ENCODE assay signal across 1 cellular context in the genomic region with DNA sequence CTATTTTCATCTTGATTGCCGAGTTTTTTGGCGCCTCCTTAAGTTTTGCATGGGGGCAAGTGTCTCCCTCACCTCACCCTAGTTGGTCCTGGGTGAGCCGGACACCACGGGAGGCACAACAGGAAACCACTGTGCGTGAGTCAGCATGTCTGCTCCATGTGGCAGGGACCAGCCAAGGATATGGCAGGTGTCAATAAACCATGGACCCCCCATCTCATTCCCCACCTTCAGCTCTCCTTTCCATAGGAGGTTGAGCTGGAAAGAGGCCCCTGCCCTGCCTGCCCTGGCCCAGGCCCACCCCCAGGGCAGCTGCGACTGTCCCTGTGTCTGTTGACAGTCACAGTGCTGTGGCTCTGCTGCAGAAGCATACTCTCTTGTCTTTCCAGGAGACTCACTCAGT.
TF ChIP-seq lines count a peak whose summit lies in the region.

No MANE protein-coding gene starts in this region.

TF ChIP-seq in K562, 482 proteins besides CTCF, POLR2A, EP300 and RAD21:
- TF ChIP-seq NFE2 (IDR thresholded peaks at IDR 0.05; ENCODE audit: low read depth) = peak; percentile 43; the same call in 1 of the 2 replicates
- TF ChIP-seq, protein P1, sequence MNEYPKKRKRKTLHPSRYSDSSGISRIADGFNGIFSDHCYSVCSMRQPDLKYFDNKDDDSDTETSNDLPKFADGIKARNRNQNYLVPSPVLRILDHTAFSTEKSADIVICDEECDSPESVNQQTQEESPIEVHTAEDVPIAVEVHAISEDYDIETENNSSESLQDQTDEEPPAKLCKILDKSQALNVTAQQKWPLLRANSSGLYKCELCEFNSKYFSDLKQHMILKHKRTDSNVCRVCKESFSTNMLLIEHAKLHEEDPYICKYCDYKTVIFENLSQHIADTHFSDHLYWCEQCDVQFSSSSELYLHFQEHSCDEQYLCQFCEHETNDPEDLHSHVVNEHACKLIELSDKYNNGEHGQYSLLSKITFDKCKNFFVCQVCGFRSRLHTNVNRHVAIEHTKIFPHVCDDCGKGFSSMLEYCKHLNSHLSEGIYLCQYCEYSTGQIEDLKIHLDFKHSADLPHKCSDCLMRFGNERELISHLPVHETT (CRISPR knock-in tag; conservative IDR thresholded peaks at IDR 0.05 in 1 of 2, IDR thresholded peaks at IDR 0.05 in 1 of 2) = no peak
- 0 out of 2 replicates have a peak, but pooled peaks have one; percentile 3 for TF ChIP-seq ZNF316 (IDR thresholded peaks at IDR 0.05)
